Comparison of ENCODE assay signal across 22 cellular contexts in the genomic region with DNA sequence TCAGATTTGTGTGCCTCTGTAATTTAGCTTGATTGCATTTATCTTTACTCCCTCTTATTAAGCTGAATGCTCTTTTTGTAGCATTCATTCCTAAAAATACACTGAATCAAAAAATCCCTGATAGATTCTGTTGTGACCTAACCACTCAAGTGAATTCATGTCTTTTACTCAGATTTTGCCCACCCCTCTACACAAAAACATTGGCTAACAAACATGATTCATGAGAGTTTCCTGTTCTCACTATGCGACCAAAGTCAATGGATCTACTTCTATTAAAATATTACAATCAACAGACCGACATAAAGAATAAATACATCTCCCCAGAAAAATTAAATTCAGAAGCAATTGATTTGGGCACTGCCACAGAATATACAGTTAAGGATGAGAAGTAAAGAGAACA.
A peak's percentile ranks its signal among the peaks of the same experiment; 100 is the strongest.
DNase-seq lines count a peak whose midpoint lies in the region; ATAC-seq and TF ChIP-seq lines count a peak whose summit lies in the region.
"Had no signal": no experiment of that assay in that cellular context is flagged by ENCODE, and none has a peak within 500 bp of the region (broad histone marks: within the 10 kb centered on the region; RNA-seq: fewer than 3 reads in every experiment).

No MANE protein-coding gene starts in this region.

- no peak for ATAC-seq in stimulated activated naive CD8-positive, alpha-beta T cell treated with anti-CD3 and anti-CD28 coated beads, Interleukin-15, Interleukin-2, amounts not matched to agents 100 U/mL and 50 U/mL, for 24 hours
- ATAC-seq in activated naive CD8-positive, alpha-beta T cell treated with anti-CD3 and anti-CD28 coated beads, Interleukin-2, amount 10 ng/mL, durations not matched to agents 7 days and 5 days (ENCODE audit: low read depth): no peak
- no peak for ATAC-seq in GM19324 (IDR thresholded peaks at IDR 0.05; ENCODE audit: low FRiP score, unreplicated experiment)

- DNase-seq in stimulated activated naive CD8-positive, alpha-beta T cell treated with anti-CD3 and anti-CD28 coated beads, Interleukin-15, Interleukin-2, amounts not matched to agents 100 U/mL and 50 U/mL, for 24 hours: no peak
- no peak for DNase-seq in activated naive CD8-positive, alpha-beta T cell treated with anti-CD3 and anti-CD28 coated beads, Interleukin-2, amount 10 ng/mL, durations not matched to agents 7 days and 5 days
- DNase-seq in lung microvascular endothelial cell (ENCODE audit: low read depth in 2 of 2) (peak; percentile 34 to 58), RWPE1 (ENCODE audit: low spot score) (no peak)
- no peak for DNase-seq in activated CD8-positive, alpha-beta memory T cell treated with anti-CD3 and anti-CD28 coated beads for 24 hours
- DNase-seq: DMS79, GM23248, HCEC 1CT, IMR-90, NCI-H1105, NCI-H146, NCI-H2029, NCI-H226, NCI-H510A treated with DMSO at 0.1 percent for 48 hours, NCI-H748 treated with DMSO at 0.1 percent for 48 hours, SIG-M5, SK-N-SH had no signal

- H3K9me3 Mint-ChIP-seq in stimulated activated naive CD8-positive, alpha-beta T cell treated with anti-CD3 and anti-CD28 coated beads, Interleukin-15, Interleukin-2, amounts not matched to agents 100 ng/mL and 50 ng/mL, for 24 hours: no peaks in the 10 kb centered on the region
- H3K9me3 Mint-ChIP-seq in activated naive CD8-positive, alpha-beta T cell treated with anti-CD3 and anti-CD28 coated beads, Interleukin-2, amount 10 ng/mL, durations not matched to agents 7 days and 5 days: no peaks in the 10 kb centered on the region

- peak overlapping the region; percentile 43 for H3K27ac Mint-ChIP-seq in stimulated activated naive CD8-positive, alpha-beta T cell treated with anti-CD3 and anti-CD28 coated beads, Interleukin-15, Interleukin-2, amounts not matched to agents 100 ng/mL and 50 ng/mL, for 24 hours
- no peak overlapping the region for H3K27ac Mint-ChIP-seq in activated naive CD8-positive, alpha-beta T cell treated with anti-CD3 and anti-CD28 coated beads, Interleukin-2, amount 10 ng/mL, durations not matched to agents 7 days and 5 days
- H3K27ac Mint-ChIP-seq: B cell, CD14-positive monocyte had no signal

- H3K4me1 Mint-ChIP-seq in stimulated activated naive CD8-positive, alpha-beta T cell treated with anti-CD3 and anti-CD28 coated beads, Interleukin-15, Interleukin-2, amounts not matched to agents 100 ng/mL and 50 ng/mL, for 24 hours (ENCODE audit: low read depth): peaks cover 67% of the 10 kb centered on the region
- peaks cover 45% of the 10 kb centered on the region for H3K4me1 Mint-ChIP-seq in activated naive CD8-positive, alpha-beta T cell treated with anti-CD3 and anti-CD28 coated beads, Interleukin-2, amount 10 ng/mL, durations not matched to agents 7 days and 5 days
- H3K4me1 Mint-ChIP-seq: B cell, CD14-positive monocyte had no signal

- POLR2A ChIA-PET in activated naive CD8-positive, alpha-beta T cell treated with anti-CD3 and anti-CD28 coated beads, Interleukin-2, amount 10 ng/mL, durations not matched to agents 7 days and 5 days (lab: Charles Lee): interaction anchor here (0.5 kb wide), 1 partner anchor 12 kb away, joined by 7 read pairs; no protein-coding TSS in a partner anchor
- POLR2A ChIA-PET in RWPE1 (lab: Yijun Ruan, JAX; ENCODE audit: low non-redundant PET): no interaction called here

- CTCF ChIA-PET in RWPE1 (lab: Yijun Ruan, JAX): interaction anchor here (0.7 kb wide), 1 partner anchor 14 kb away, joined by 5 read pairs; no protein-coding TSS in a partner anchor

- H3K36me3 Mint-ChIP-seq in stimulated activated naive CD8-positive, alpha-beta T cell treated with anti-CD3 and anti-CD28 coated beads, Interleukin-15, Interleukin-2, amounts not matched to agents 100 ng/mL and 50 ng/mL, for 24 hours (ENCODE audit: low read depth): no peaks in the 10 kb centered on the region
- peaks cover 34% of the 10 kb centered on the region for H3K36me3 Mint-ChIP-seq in activated naive CD8-positive, alpha-beta T cell treated with anti-CD3 and anti-CD28 coated beads, Interleukin-2, amount 10 ng/mL, durations not matched to agents 7 days and 5 days
- H3K36me3 Mint-ChIP-seq: CD14-positive monocyte had no signal

- H3K27me3 Mint-ChIP-seq in stimulated activated naive CD8-positive, alpha-beta T cell treated with anti-CD3 and anti-CD28 coated beads, Interleukin-15, Interleukin-2, amounts not matched to agents 100 ng/mL and 50 ng/mL, for 24 hours: no peaks in the 10 kb centered on the region
- no peaks in the 10 kb centered on the region for H3K27me3 Mint-ChIP-seq in activated naive CD8-positive, alpha-beta T cell treated with anti-CD3 and anti-CD28 coated beads, Interleukin-2, amount 10 ng/mL, durations not matched to agents 7 days and 5 days
- H3K27me3 Mint-ChIP-seq: B cell had no signal

- no peak overlapping the region for H3K27ac ChIP-seq in RWPE1
- H3K27ac ChIP-seq: GM23248, KMS-11 had no signal

- H3K4me3 Mint-ChIP-seq in stimulated activated naive CD8-positive, alpha-beta T cell treated with anti-CD3 and anti-CD28 coated beads, Interleukin-15, Interleukin-2, amounts not matched to agents 100 ng/mL and 50 ng/mL, for 24 hours: peak overlapping the region; percentile 52
- H3K4me3 Mint-ChIP-seq in activated naive CD8-positive, alpha-beta T cell treated with anti-CD3 and anti-CD28 coated beads, Interleukin-2, amount 10 ng/mL, durations not matched to agents 7 days and 5 days: peak overlapping the region; percentile 1
- H3K4me3 Mint-ChIP-seq: B cell, CD14-positive monocyte had no signal

- no peak for TF ChIP-seq CTCF in RWPE1 (conservative IDR thresholded peaks at IDR 0.05; ENCODE audit: low read depth)

Comparison
In these comparisons a context has a peak if more than half of its experiments do, and no peak if none do; other contexts are left out.
1. DNase-seq: peak in lung microvascular endothelial cell (2 of 2); none in stimulated activated naive CD8-positive, alpha-beta T cell treated with anti-CD3 and anti-CD28 coated beads, Interleukin-15, Interleukin-2, amounts not matched to agents 100 U/mL and 50 U/mL, for 24 hours (single experiment), activated naive CD8-positive, alpha-beta T cell treated with anti-CD3 and anti-CD28 coated beads, Interleukin-2, amount 10 ng/mL, durations not matched to agents 7 days and 5 days (single experiment), RWPE1 (single experiment) and activated CD8-positive, alpha-beta memory T cell treated with anti-CD3 and anti-CD28 coated beads for 24 hours (single experiment).